Comparison of ENCODE assay signal across 27 cellular contexts in genomic region chr5:1919750-1920149, GRCh38. TPM values are rescaled to one million over a fixed set of nuclear protein-coding genes. Genes with fewer than 3 reads are reported as not detected.
A peak's percentile ranks its signal among the peaks of the same experiment; 100 is the strongest.
DNase-seq lines count a peak whose midpoint lies in the region; ATAC-seq, FAIRE-seq and TF ChIP-seq lines count a peak whose summit lies in the region.
"Had no signal": no experiment of that assay in that cellular context is flagged by ENCODE, and none has a peak within 500 bp of the region (broad histone marks: within the 10 kb centered on the region; RNA-seq: fewer than 3 reads in every experiment).

No MANE protein-coding gene starts in this region.

- no peaks in the 10 kb centered on the region for H3K27me3 ChIP-seq in HCT116 (ENCODE audit: insufficient read depth, low read length)
- H3K27me3 ChIP-seq in K562 (ENCODE audit: control insufficient read depth in 2 of 2, insufficient read depth in 2 of 2, low read length in 2 of 2): peaks cover 51 to 85% of the 10 kb centered on the region in 2 experiments
- H3K27me3 ChIP-seq: BLaER1 treated with 17β-estradiol and CSF1 and Interleukin-3, amounts not matched to agents 10 nM and 100 nM had no signal

- H3K36me3 ChIP-seq in HCT116 (ENCODE audit: control insufficient read depth in 1 of 2, insufficient read depth in 2 of 2, low read length in 2 of 2) (no peaks in the 10 kb centered on the region), K562 (ENCODE audit: control insufficient read depth, insufficient read depth, low read length) (no peaks in the 10 kb centered on the region)
- H3K36me3 ChIP-seq: BE2C; BLaER1 treated with 17β-estradiol and CSF1 and Interleukin-3, amounts not matched to agents 10 nM and 100 nM had no signal

- RAD21 ChIA-PET in HCT116 (lab: Charles Lee; ENCODE audit: low non-redundant PET in 1 of 2, low total read pairs in 2 of 2, uncharacterized antibody in 2 of 2, unreplicated experiment in 2 of 2): no interaction called here

- DNase-seq in HCT116 (ENCODE audit: low read depth, low spot score) (no peak), K562 (ENCODE audit: extremely low read depth in 1 of 4, low spot score in 3 of 4) (no peak), coronary artery (ENCODE audit: low spot score) (peak; percentile 33), mesenteric fat pad (ENCODE audit: low spot score) (peak; percentile 51), T-helper 2 cell (no peak)
- DNase-seq: 8988T; ACHN; AML-193; BE2C; CD4-positive, alpha-beta T cell; CD8-positive, alpha-beta memory T cell; DMS 273 treated with DMSO at 0.1 percent for 48 hours; DMS79; EL; GDM1; GM23248; H9; HFFc6 had no signal

- CTCF ChIA-PET in HCT116 (lab: Charles Lee) (no interaction called here), K562 (lab: Yijun Ruan, JAX; ENCODE audit: low intra/inter-chr PET ratio) (no interaction called here)

- TF ChIP-seq RAD21 in HCT116 (IDR thresholded peaks at IDR 0.05; ENCODE audit: low read depth): no peak
- no peak for TF ChIP-seq RAD21 in K562 (CRISPR knock-in tag; conservative IDR thresholded peaks at IDR 0.05 in 1 of 2, IDR thresholded peaks at IDR 0.05 in 1 of 2)

- BruUV-seq in HCT116 (replicated peaks; lab: Mats Ljungman, UMichigan): no TSS peak
- BruUV-seq in K562 (replicated peaks; lab: Mats Ljungman, UMichigan): no TSS peak

- no peak for FAIRE-seq in K562 (lab: Jason Lieb, UNC)
- FAIRE-seq: A549, D721Med, GM12891, GM18507 had no signal

- ATAC-seq in HCT116 (peak; percentile 87), K562 (peak; percentile 58; the same call in 2 of the 3 replicates), GM18517 (IDR thresholded peaks at IDR 0.05; ENCODE audit: unreplicated experiment) (no peak), GM21447 (IDR thresholded peaks at IDR 0.05; ENCODE audit: unreplicated experiment) (no peak)
- ATAC-seq: A549 had no signal

- H3K9me2 ChIP-seq in HCT116 (ENCODE audit: insufficient read depth): no peaks in the 10 kb centered on the region

- no peak for TF ChIP-seq EP300 in K562 (IDR thresholded peaks at IDR 0.05; ENCODE audit: low read length)

- no peak for TF ChIP-seq CTCF in HCT116 (IDR thresholded peaks at IDR 0.05 in 2 of 3, conservative IDR thresholded peaks at IDR 0.05 in 1 of 3; ENCODE audit: borderline replicate concordance in 1 of 3, insufficient read depth in 1 of 3, low read depth in 2 of 3, low read length in 2 of 3)
- TF ChIP-seq CTCF in K562 (IDR thresholded peaks at IDR 0.05 in 2 of 3, conservative IDR thresholded peaks at IDR 0.05 in 1 of 3; ENCODE audit: insufficient read depth in 2 of 3, low read depth in 1 of 3, low read length in 3 of 3): no peak
- no peak for TF ChIP-seq CTCF in coronary artery (IDR thresholded peaks at IDR 0.05)

- no peaks in the 10 kb centered on the region for H3K9me1 ChIP-seq in K562 (ENCODE audit: control insufficient read depth, insufficient read depth, low read length)

- intact Hi-C loops in HCT116 (cut with micrococcal nuclease) (no loop called here), K562 (cut with micrococcal nuclease) (no loop called here)

- H3K9ac ChIP-seq in HCT116 (ENCODE audit: low read length): no peak overlapping the region
- H3K9ac ChIP-seq in K562 (ENCODE audit: insufficient read depth in 1 of 2, low read depth in 2 of 2, low read length in 2 of 2): no peak overlapping the region
- H3K9ac ChIP-seq: BLaER1 treated with 17β-estradiol and CSF1 and Interleukin-3, amounts not matched to agents 10 nM and 100 nM; GM23248 had no signal

- TF ChIP-seq POLR2A in HCT116 (IDR thresholded peaks at IDR 0.05; ENCODE audit: borderline replicate concordance, extremely low read depth, insufficient read depth, insufficient read length): peak; percentile 60
- TF ChIP-seq POLR2A in K562 (conservative IDR thresholded peaks at IDR 0.05): no peak

- WGBS in K562 (ENCODE audit: insufficient coverage, low coverage, missing lambda C conversion rate): 2% methylated on average over 6 of the region's 6 CpGs

- no peak overlapping the region for H3K27ac ChIP-seq in HCT116 (ENCODE audit: low read depth, low read length)
- no peak overlapping the region for H3K27ac ChIP-seq in K562 (ENCODE audit: extremely low read depth, low read depth, low read length)
- H3K27ac ChIP-seq in coronary artery: no peak overlapping the region
- H3K27ac ChIP-seq: A549; BLaER1 treated with 17β-estradiol and CSF1 and Interleukin-3, amounts not matched to agents 10 nM and 100 nM; GM23248 had no signal

- H3K4me2 ChIP-seq in HCT116 (ENCODE audit: low read length): peak overlapping the region; percentile 53
- no peak overlapping the region for H3K4me2 ChIP-seq in K562 (ENCODE audit: insufficient read depth, low read length)
- H3K4me2 ChIP-seq: A549; BLaER1 treated with 17β-estradiol and CSF1 and Interleukin-3, amounts not matched to agents 10 nM and 100 nM had no signal

- no peaks in the 10 kb centered on the region for H3K9me3 ChIP-seq in HCT116 (ENCODE audit: control insufficient read depth in 1 of 2, insufficient read depth in 1 of 2, low read depth in 1 of 2, low read length in 2 of 2)
- no peaks in the 10 kb centered on the region for H3K9me3 ChIP-seq in K562 (replicated peaks; ENCODE audit: control insufficient read depth, insufficient read depth, low read depth, low read length)
- H3K9me3 ChIP-seq: A549, BE2C had no signal

- in situ Hi-C loops in K562 (cut with MboI): no loop called here

- H3K4me3 ChIP-seq in HCT116 (replicated peaks in 1 of 2; ENCODE audit: low read depth in 1 of 2, low read length in 2 of 2) (0 out of 4 replicates have a peak overlapping the region, but pooled peaks of 1 of the 2 experiments have one; percentile 13), K562 (no peak overlapping the region), coronary artery (no peak overlapping the region)
- H3K4me3 ChIP-seq: A549; BLaER1 treated with 17β-estradiol and CSF1 and Interleukin-3, amounts not matched to agents 10 nM and 100 nM; GM23248 had no signal

- POLR2A ChIA-PET in HCT116 (lab: Charles Lee): no interaction called here
- POLR2A ChIA-PET in K562 (lab: Yijun Ruan, JAX): interaction anchor here (0.5 kb wide), 1 partner anchor 550 kb away, joined by 3 read pairs; no protein-coding TSS in a partner anchor

- H2AFZ ChIP-seq in HCT116 (ENCODE audit: low read depth, low read length, poor library complexity, severe bottlenecking) (peak overlapping the region; percentile 61), K562 (ENCODE audit: low read depth, low read length) (no peak overlapping the region)
- H2AFZ ChIP-seq: GM23248 had no signal

- H4K20me1 ChIP-seq in HCT116 (ENCODE audit: insufficient read depth): no peaks in the 10 kb centered on the region
- H4K20me1 ChIP-seq in K562 (replicated peaks; ENCODE audit: control insufficient read depth, insufficient read depth, low read length): 0 out of 2 replicates have a peak, but pooled peaks cover 6% of the 10 kb centered on the region
- H4K20me1 ChIP-seq: BLaER1 treated with 17β-estradiol and CSF1 and Interleukin-3, amounts not matched to agents 10 nM and 100 nM had no signal

- peaks cover 0 to 17% of the 10 kb centered on the region in 2 experiments; a peak in 2 of 4 replicates for H3K4me1 ChIP-seq in HCT116 (ENCODE audit: control insufficient read depth in 1 of 2, insufficient read depth in 2 of 2, low read length in 2 of 2)
- no peaks in the 10 kb centered on the region; a peak in 1 of 5 replicates for H3K4me1 ChIP-seq in K562 (replicated peaks in 1 of 2; ENCODE audit: control insufficient read depth in 2 of 2, insufficient read depth in 2 of 2, low read length in 2 of 2)
- H3K4me1 ChIP-seq: A549, BE2C had no signal

- H3K79me2 ChIP-seq in HCT116 (ENCODE audit: insufficient read depth, low read length) (no peaks in the 10 kb centered on the region), K562 (ENCODE audit: control insufficient read depth, insufficient read depth, low read length) (no peaks in the 10 kb centered on the region)

TF ChIP-seq in HCT116, 20 proteins besides CTCF, POLR2A, EP300 and RAD21 (continues in another document):
- TF ChIP-seq ZFX (IDR thresholded peaks at IDR 0.05) (no peak), EZH2 (IDR thresholded peaks at IDR 0.05) (no peak), ZNF274 (IDR thresholded peaks at IDR 0.05; ENCODE audit: low read depth, low read length) (no peak), TCF7L2 (IDR thresholded peaks at IDR 0.05; ENCODE audit: borderline replicate concordance, extremely low read depth, insufficient read depth, insufficient read length) (no peak), EZH2phosphoT487 (IDR thresholded peaks at IDR 0.05; ENCODE audit: borderline replicate concordance) (no peak), FOSL1 (IDR thresholded peaks at IDR 0.05; ENCODE audit: low read depth) (no peak), CBX3 (IDR thresholded peaks at IDR 0.05; ENCODE audit: low read depth) (no peak)

RNA-seq across cellular contexts. Expression of gene IRX4, which starts 37.0 kb away (rescaled TPM):
- total RNA-seq in HCT116 (2021; ENCODE audit: unreplicated experiment) (16.5 TPM), K562 (2014; rRNA removed) (not detected in 2 replicates), K562 (2014; rRNA removed; fragmentation: Illumina TruSeq; extraction: Trizol) (not detected in 2 replicates), K562 (2015; rRNA removed; fragmentation: Illumina TruSeq; extraction: Trizol) (not detected in 2 replicates), K562 (2021) (not detected in 2 replicates), mesenteric fat pad (not detected)
- 8.3 and 9.8 TPM in 2 replicates for polyA plus RNA-seq in HCT116 (2012)
- total RNA-seq in K562 (2011; cell fraction: chromatin; rRNA removed; ENCODE audit: low replicate concordance): 0.21 TPM in 1 of 2 replicates, not detected in the other
- not detected in 2 replicates for total RNA-seq in K562 (2011; cell fraction: nucleolus; rRNA removed)
- not detected in 2 replicates for total RNA-seq in K562 (2011; cell fraction: nucleoplasm; rRNA removed)
- polyA plus RNA-seq in K562 (2011; rRNA removed) (not detected in 2 replicates), K562 (2014; fragmentation: Illumina TruSeq; extraction: Trizol) (not detected in 2 replicates), K562 (2014; fragmentation: Nextera tagmentation; extraction: Ambion mirVana) (not detected), K562 (2014; rRNA removed) (not detected in 2 replicates)
- polyA plus RNA-seq in K562 (2011; cell fraction: cytosol; rRNA removed): not detected in 2 replicates
- polyA plus RNA-seq in K562 (2011; cell fraction: nucleus; rRNA removed): 0.10 TPM in 1 of 2 replicates, not detected in the other
- 0.11 TPM in 1 of 2 replicates, not detected in the other for polyA plus RNA-seq in K562 (2012)
- not detected in 2 replicates for polyA minus RNA-seq in K562 (2011; rRNA and poly(A)+ RNA removed)
- not detected in 2 replicates for polyA minus RNA-seq in K562 (2011; cell fraction: cytosol; rRNA and poly(A)+ RNA removed)
- 0.11 TPM in 1 of 2 replicates, not detected in the other for polyA minus RNA-seq in K562 (2011; cell fraction: nucleus; rRNA and poly(A)+ RNA removed)
- total RNA-seq: CD4-positive, alpha-beta T cell; CD8-positive, alpha-beta memory T cell; GM23248; H4; HFFc6 had no signal
- polyA plus RNA-seq: CD14-positive monocyte; CD8-positive, alpha-beta memory T cell; GM23248 had no signal

Comparison
In these comparisons a context has a peak if more than half of its experiments do, and no peak if none do; other contexts are left out.
1. ATAC-seq: peak in HCT116 (single experiment) and K562 (single experiment); none in GM18517 (single experiment) and GM21447 (single experiment).
2. DNase-seq: peak in coronary artery (single experiment) and mesenteric fat pad (single experiment); none in HCT116 (single experiment), K562 (0 of 4) and T-helper 2 cell (0 of 5).
3. RNA of gene IRX4, which starts 37.0 kb away (total RNA-seq): 16.5 TPM in HCT116 (single experiment); 0.21 TPM in K562 and not detected in mesenteric fat pad (single experiment); every median in the first group is over 10 times any median in the second.
4. Of the 22 proteins assayed by ChIP-seq in both K562 and HCT116: peak only in K562: none; only in HCT116: POLR2A; in both: none; in neither: 21.